ENCODE assay signal across 8 cellular contexts in the genomic region with DNA sequence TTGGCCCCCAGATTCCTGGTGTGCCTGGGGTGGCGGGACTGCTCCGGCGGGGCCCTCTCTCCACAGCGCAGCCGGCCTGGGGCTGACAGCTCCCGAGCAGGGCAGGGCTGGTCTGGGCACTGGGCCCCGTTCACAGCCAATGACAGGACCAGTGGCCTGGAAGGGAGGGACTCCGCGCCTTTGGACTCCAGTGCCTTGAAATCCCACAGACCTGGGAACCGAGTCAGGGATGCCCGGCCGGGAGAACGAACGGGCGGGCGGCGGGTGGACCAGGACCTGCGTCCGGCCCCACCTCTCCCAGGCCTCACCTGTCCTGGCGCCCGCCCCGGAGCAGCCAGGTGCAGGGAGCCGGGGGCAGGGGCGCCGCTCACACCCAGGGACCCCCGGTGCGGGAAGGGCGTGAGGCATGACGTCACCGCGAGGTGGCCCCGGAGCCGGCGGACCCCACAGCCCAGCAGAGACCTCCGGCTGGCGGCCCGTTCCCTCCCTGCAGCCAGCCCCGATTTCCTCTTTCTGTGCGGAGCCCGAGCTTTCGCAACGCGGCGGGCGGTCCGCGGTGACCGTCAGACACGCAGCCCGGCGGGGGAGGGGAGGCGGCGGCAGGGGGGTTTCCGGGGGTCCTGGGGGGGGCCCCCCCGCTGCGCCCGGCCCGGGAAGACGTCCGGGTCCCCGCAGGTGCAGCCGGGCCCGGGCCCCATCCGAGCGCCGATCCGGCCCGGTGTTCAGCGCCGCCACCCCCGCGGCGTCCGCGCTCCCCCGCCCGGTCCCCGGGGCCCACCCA. TPM values are rescaled to one million over a fixed set of nuclear protein-coding genes. Genes with fewer than 3 reads are reported as not detected.
A peak's percentile ranks its signal among the peaks of the same experiment; 100 is the strongest.
DNase-seq lines count a peak whose midpoint lies in the region; ATAC-seq lines count a peak whose summit lies in the region.

No MANE protein-coding gene starts in this region.

- POLR2A ChIA-PET in activated CD8-positive, alpha-beta T cell treated with anti-CD3 and anti-CD28 coated beads, Interleukin-2, amount 10 ng/mL, durations not matched to agents 7 days and 5 days (lab: Charles Lee) = interaction anchor here (1.0 kb wide), 1 partner anchor 44 kb away, joined by 3 read pairs; no protein-coding TSS in a partner anchor

- peaks cover 8% of the 10 kb centered on the region for H3K4me1 ChIP-seq in neuron (ENCODE audit: insufficient read depth, low read length)

- no peaks in the 10 kb centered on the region for H3K9me3 Mint-ChIP-seq in activated CD8-positive, alpha-beta T cell treated with anti-CD3 and anti-CD28 coated beads, Interleukin-2, amount 10 ng/mL, durations not matched to agents 7 days and 5 days (ENCODE audit: insufficient read depth)

- H3K36me3 Mint-ChIP-seq in activated CD8-positive, alpha-beta T cell treated with anti-CD3 and anti-CD28 coated beads, Interleukin-2, amount 10 ng/mL, durations not matched to agents 7 days and 5 days (ENCODE audit: low read depth) = no peaks in the 10 kb centered on the region

- peak; percentile 53 for DNase-seq in NCI-H2227 (lab: John Stamatoyannopoulos, UW; ENCODE audit: unreplicated experiment)
- no peak for DNase-seq in NCI-H2227 treated with DMSO at 0.1 percent for 48 hours (lab: John Stamatoyannopoulos, UW)
- DNase-seq in activated CD8-positive, alpha-beta T cell treated with anti-CD3 and anti-CD28 coated beads, Interleukin-2, amount 10 ng/mL, durations not matched to agents 7 days and 5 days = peak; percentile 33
- DNase-seq in head of caudate nucleus = peak; percentile 62 to 91 (median 83)
- DNase-seq in HPDE6-E6E7 (ENCODE audit: extremely low spot score) = no peak
- DNase-seq in NCI-H510A (lab: John Stamatoyannopoulos, UW) = no peak

- no peaks in the 10 kb centered on the region for H3K36me3 ChIP-seq in neuron (ENCODE audit: insufficient read depth, low read length)

- ATAC-seq in HG03108 (IDR thresholded peaks at IDR 0.05; ENCODE audit: unreplicated experiment) = peak; percentile 7
- peak; percentile 53 for ATAC-seq in activated CD8-positive, alpha-beta T cell treated with anti-CD3 and anti-CD28 coated beads, Interleukin-2, amount 10 ng/mL, durations not matched to agents 7 days and 5 days

- intact Hi-C loops in head of caudate nucleus (cut with DNase I) = loop anchor here (2.0 kb wide), 1 partner anchor 43 kb away; no protein-coding TSS in a partner anchor

- H2AFZ ChIP-seq in neuron (ENCODE audit: low read depth, low read length) = no peak overlapping the region

- no peaks in the 10 kb centered on the region for H3K27me3 Mint-ChIP-seq in activated CD8-positive, alpha-beta T cell treated with anti-CD3 and anti-CD28 coated beads, Interleukin-2, amount 10 ng/mL, durations not matched to agents 7 days and 5 days (ENCODE audit: low read depth)

- H3K4me3 Mint-ChIP-seq in activated CD8-positive, alpha-beta T cell treated with anti-CD3 and anti-CD28 coated beads, Interleukin-2, amount 10 ng/mL, durations not matched to agents 7 days and 5 days = peak overlapping the region; percentile 50

- H3K27ac Mint-ChIP-seq in activated CD8-positive, alpha-beta T cell treated with anti-CD3 and anti-CD28 coated beads, Interleukin-2, amount 10 ng/mL, durations not matched to agents 7 days and 5 days = no peak overlapping the region

- H3K9me3 ChIP-seq in neuron (ENCODE audit: low read length) = no peaks in the 10 kb centered on the region

- CTCF ChIA-PET in activated CD8-positive, alpha-beta T cell treated with anti-CD3 and anti-CD28 coated beads, Interleukin-2, amount 10 ng/mL, durations not matched to agents 7 days and 5 days (lab: Charles Lee) = interaction anchor here (0.7 to 2.5 kb wide), 3 partner anchors 30 to 45 kb away, joined by 4 to 8 read pairs (median 8); no protein-coding TSS in a partner anchor

- H3K4me1 Mint-ChIP-seq in activated CD8-positive, alpha-beta T cell treated with anti-CD3 and anti-CD28 coated beads, Interleukin-2, amount 10 ng/mL, durations not matched to agents 7 days and 5 days (ENCODE audit: low read depth) = peaks cover 17% of the 10 kb centered on the region

- peaks cover 25% of the 10 kb centered on the region for H3K27me3 ChIP-seq in neuron (ENCODE audit: insufficient read depth, low read length)

- peak overlapping the region; percentile 50 for H3K4me3 ChIP-seq in neuron (ENCODE audit: low read length)

RNA-seq across cellular contexts. Expression of a gene that starts 0.7 kb away (rescaled TPM):
- total RNA-seq in activated CD8-positive, alpha-beta T cell treated with anti-CD3 and anti-CD28 coated beads, Interleukin-2, amount 10 ng/mL, durations not matched to agents 7 days and 5 days = 10 to 100 TPM; 24.2 to 28.6 TPM

RNA-seq across cellular contexts. Expression of a gene that starts 21.6 kb away (rescaled TPM):
- 10 to 100 TPM; 16.8 to 18.2 TPM for total RNA-seq in activated CD8-positive, alpha-beta T cell treated with anti-CD3 and anti-CD28 coated beads, Interleukin-2, amount 10 ng/mL, durations not matched to agents 7 days and 5 days

RNA-seq across cellular contexts. Expression of a gene that starts 29.2 kb away (rescaled TPM):
- total RNA-seq in activated CD8-positive, alpha-beta T cell treated with anti-CD3 and anti-CD28 coated beads, Interleukin-2, amount 10 ng/mL, durations not matched to agents 7 days and 5 days = not detected

Comparison
In these comparisons a context has a peak if more than half of its experiments do, and no peak if none do; other contexts are left out.
1. DNase-seq: peak in NCI-H2227 (single experiment), activated CD8-positive, alpha-beta T cell treated with anti-CD3 and anti-CD28 coated beads, Interleukin-2, amount 10 ng/mL, durations not matched to agents 7 days and 5 days (single experiment) and head of caudate nucleus (42 of 42); none in NCI-H2227 treated with DMSO at 0.1 percent for 48 hours (single experiment), HPDE6-E6E7 (single experiment) and NCI-H510A (single experiment).